In the genomic region with DNA sequence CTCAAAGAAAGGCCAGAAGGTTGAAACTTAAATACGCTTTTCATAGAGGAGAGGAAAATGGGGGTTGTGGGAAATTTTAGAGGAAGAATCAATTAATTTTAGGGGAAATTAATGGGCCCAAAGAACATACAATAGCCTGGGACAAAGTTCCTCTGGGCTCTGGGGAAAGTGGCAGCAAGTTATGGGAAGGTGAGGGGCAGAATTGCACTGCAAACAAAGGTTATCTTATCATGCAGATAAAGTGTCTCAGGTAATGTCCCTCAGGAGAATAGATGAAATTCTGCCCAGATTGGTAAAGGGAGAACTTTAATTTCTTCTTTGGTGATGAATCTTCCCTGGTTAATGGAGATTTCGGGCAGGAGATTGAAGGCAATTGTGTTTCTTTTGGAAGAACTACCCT, we compare ENCODE assay signal across 31 cellular contexts.
"Had no signal": no experiment of that assay in that cellular context is flagged by ENCODE, and none has a peak within 500 bp of the region (broad histone marks: within the 10 kb centered on the region; RNA-seq: fewer than 3 reads in every experiment).

No MANE protein-coding gene starts in this region.

- H3K4me3 ChIP-seq: MG63 had no signal

- H3K9me3 ChIP-seq: MG63 had no signal

- DNase-seq: Karpas-422, Kasumi-1, MG63, MM.1S, MV-4-11, NCI-H1048, NCI-H1092, NCI-H1092 treated with DMSO at 0.1 percent for 48 hours, NCI-H1105, NCI-H1417, NCI-H1417 treated with DMSO at 0.1 percent for 48 hours, NCI-H1436, NCI-H1436 treated with DMSO at 0.1 percent for 48 hours, NCI-H146, NCI-H1694, NCI-H1694 treated with DMSO at 0.1 percent for 48 hours, NCI-H187, NCI-H187 treated with DMSO at 0.1 percent for 48 hours, NCI-H1930, NCI-H2029, NCI-H2029 treated with DMSO at 0.1 percent for 48 hours, NCI-H2081 treated with DMSO at 0.1 percent for 48 hours, NCI-H2107, NCI-H2171, NCI-H2171 treated with DMSO at 0.1 percent for 48 hours, NCI-H226, NCI-H345, NCI-H446, NCI-H446 treated with DMSO at 0.1 percent for 48 hours, NCI-H510A, NCI-H510A treated with DMSO at 0.1 percent for 48 hours had no signal

- H3K36me3 ChIP-seq: MG63 had no signal
